Comparison of ENCODE assay signal across 7 cellular contexts in genomic region chr18:63299837-63300787, GRCh38. TPM values are rescaled to one million over a fixed set of nuclear protein-coding genes. Genes with fewer than 3 reads are reported as not detected.
DNase-seq lines count a peak whose midpoint lies in the region; ATAC-seq, FAIRE-seq and TF ChIP-seq lines count a peak whose summit lies in the region.

No MANE protein-coding gene starts in this region.

- POLR2A ChIA-PET in HepG2 (lab: Yijun Ruan, JAX): no interaction called here

- CTCF ChIA-PET in HepG2 (lab: Yijun Ruan, JAX; ENCODE audit: low intra/inter-chr PET ratio, low total read pairs): no interaction called here

- TF ChIP-seq RAD21 in HepG2 (CRISPR knock-in tag; IDR thresholded peaks at IDR 0.05): no peak

- intact Hi-C loops in spleen (cut with DNase I; ENCODE audit: low total_unique reads): no loop called here
- intact Hi-C loops in HepG2 (cut with micrococcal nuclease; ENCODE audit: unreplicated experiment): no loop called here

- no peak overlapping the region for H2AFZ ChIP-seq in HepG2 (ENCODE audit: low read length)

- no peak overlapping the region for H3K9ac ChIP-seq in HepG2 (ENCODE audit: insufficient read depth, low read depth, low read length)

- TF ChIP-seq POLR2A in spleen (IDR thresholded peaks at IDR 0.05) (no peak), HepG2 (IDR thresholded peaks at IDR 0.05; ENCODE audit: insufficient read depth in 1 of 2, low read depth in 2 of 2, low read length in 2 of 2) (no peak)

- FAIRE-seq in HepG2 (lab: Jason Lieb, UNC): no peak

- 50 to 67% (median 59%) methylated on average over 7 of the region's 7 CpGs for WGBS in spleen, 5 donors
- 25% methylated on average over 7 of the region's 7 CpGs for WGBS in HepG2 (ENCODE audit: low lambda C conversion rate)

- H3K9me3 ChIP-seq in spleen (no peaks in the 10 kb centered on the region), HepG2 (ENCODE audit: low read length) (no peaks in the 10 kb centered on the region)

- H3K4me3 Mint-ChIP-seq in activated naive CD8-positive, alpha-beta T cell treated with anti-CD3 and anti-CD28 coated beads for 36 hours: peak overlapping the region; percentile 57
- no peak overlapping the region for H3K4me3 Mint-ChIP-seq in endothelial cell (ENCODE audit: unreplicated experiment)

- TF ChIP-seq CTCF in spleen (IDR thresholded peaks at IDR 0.05 in 8 of 11, conservative IDR thresholded peaks at IDR 0.05 in 3 of 11) (no peak), HepG2 (CRISPR knock-in tag; IDR thresholded peaks at IDR 0.05) (no peak), endothelial cell (IDR thresholded peaks at IDR 0.05; ENCODE audit: unreplicated experiment) (no peak)

- H3K4me1 ChIP-seq in spleen (peaks cover 45 to 99% (median 81%) of the 10 kb centered on the region in 6 donors), HepG2 (ENCODE audit: insufficient read depth, low read length) (no peaks in the 10 kb centered on the region)

- no peaks in the 10 kb centered on the region for H3K27me3 Mint-ChIP-seq in activated naive CD8-positive, alpha-beta T cell treated with anti-CD3 and anti-CD28 coated beads for 36 hours
- peaks cover 6% of the 10 kb centered on the region for H3K27me3 Mint-ChIP-seq in endothelial cell (ENCODE audit: unreplicated experiment)

- H3K4me1 Mint-ChIP-seq in activated naive CD8-positive, alpha-beta T cell treated with anti-CD3 and anti-CD28 coated beads for 36 hours: peaks cover 78% of the 10 kb centered on the region
- H3K4me1 Mint-ChIP-seq in endothelial cell (ENCODE audit: unreplicated experiment): peaks cover 15% of the 10 kb centered on the region

- peaks cover 76% of the 10 kb centered on the region for H3K36me3 Mint-ChIP-seq in activated naive CD8-positive, alpha-beta T cell treated with anti-CD3 and anti-CD28 coated beads for 36 hours
- peaks cover 3% of the 10 kb centered on the region for H3K36me3 Mint-ChIP-seq in endothelial cell (ENCODE audit: low read depth, unreplicated experiment)

- no peak overlapping the region for H3K4me2 ChIP-seq in HepG2 (ENCODE audit: low read depth, low read length)

- peak; percentile 58 for ATAC-seq in GM19043 (IDR thresholded peaks at IDR 0.05; ENCODE audit: low read depth, unreplicated experiment)
- ATAC-seq in HG02943 (IDR thresholded peaks at IDR 0.05; ENCODE audit: low read depth, unreplicated experiment): peak; percentile 57
- no peak for ATAC-seq in HepG2

- H3K27ac Mint-ChIP-seq in activated naive CD8-positive, alpha-beta T cell treated with anti-CD3 and anti-CD28 coated beads for 36 hours: peak overlapping the region; percentile 96
- no peak overlapping the region for H3K27ac Mint-ChIP-seq in endothelial cell (ENCODE audit: unreplicated experiment)

- H3K4me3 ChIP-seq in spleen: no peak overlapping the region
- no peak overlapping the region for H3K4me3 ChIP-seq in HepG2 (replicated peaks in 1 of 3; ENCODE audit: insufficient read depth in 1 of 3, low read depth in 2 of 3, low read length in 3 of 3)

- peak; percentile 28 for DNase-seq in activated naive CD8-positive, alpha-beta T cell treated with anti-CD3 and anti-CD28 coated beads for 36 hours
- DNase-seq in spleen: no peak
- no peak for DNase-seq in HepG2 (ENCODE audit: low spot score)
- no peak for DNase-seq in endothelial cell (ENCODE audit: low spot score)
- no peak for DNase-seq in HuH-7.5 (ENCODE audit: low spot score)

- H3K27me3 ChIP-seq in spleen (replicated peaks in 1 of 7) (no peaks in the 10 kb centered on the region), HepG2 (ENCODE audit: control insufficient read depth in 1 of 2, insufficient read depth in 2 of 2, low read length in 2 of 2) (peaks cover 0 to 6% of the 10 kb centered on the region in 2 experiments; a peak in 1 of 5 replicates)

- TF ChIP-seq EP300 in HepG2 (IDR thresholded peaks at IDR 0.05; ENCODE audit: low read depth in 2 of 2, low read length in 2 of 2): no peak
- TF ChIP-seq EP300 in HepG2 (CRISPR knock-in tag; IDR thresholded peaks at IDR 0.05; ENCODE audit: borderline replicate concordance): no peak

- peak overlapping the region in 7 of 8 donors; percentile 6 to 82 (median 71) for H3K27ac ChIP-seq in spleen
- no peak overlapping the region for H3K27ac ChIP-seq in HepG2 (ENCODE audit: extremely low read length, insufficient read depth, low read length)

- in situ Hi-C loops in HepG2 (cut with HindIII; ENCODE audit: extremely low pct_ligation_motif_present, low pct_unique_long_range_greater_than_20kb): no loop called here

- no peaks in the 10 kb centered on the region for H3K9me3 Mint-ChIP-seq in activated naive CD8-positive, alpha-beta T cell treated with anti-CD3 and anti-CD28 coated beads for 36 hours
- H3K9me3 Mint-ChIP-seq in endothelial cell (ENCODE audit: unreplicated experiment): no peaks in the 10 kb centered on the region

- no peaks in the 10 kb centered on the region for H3K79me2 ChIP-seq in HepG2 (ENCODE audit: insufficient read depth, low read length)

- BruUV-seq in HepG2 (replicated peaks; lab: Mats Ljungman, UMichigan): no TSS peak

- H3K36me3 ChIP-seq in spleen (peaks cover 0 to 44% (median 2%) of the 10 kb centered on the region in 6 donors), HepG2 (replicated peaks in 1 of 2; ENCODE audit: control insufficient read depth in 1 of 2, insufficient read depth in 2 of 2, low read length in 2 of 2) (no peaks in the 10 kb centered on the region)

- H4K20me1 ChIP-seq in HepG2 (ENCODE audit: insufficient read depth, low read length): no peaks in the 10 kb centered on the region

TF ChIP-seq in HepG2, 621 proteins besides CTCF, POLR2A, EP300 and RAD21:
- no peak for TF ChIP-seq HNRNPH1 (optimal IDR thresholded peaks at IDR 0.05; ENCODE audit: low read depth, low read length)
- no peak for TF ChIP-seq ZNF3 (CRISPR knock-in tag; IDR thresholded peaks at IDR 0.05)
- TF ChIP-seq ARNT2 (CRISPR knock-in tag; IDR thresholded peaks at IDR 0.05; ENCODE audit: low read depth): no peak
- TF ChIP-seq HMGA1 (CRISPR knock-in tag; conservative IDR thresholded peaks at IDR 0.05): no peak
- TF ChIP-seq FOXJ3 (CRISPR knock-in tag; IDR thresholded peaks at IDR 0.05; ENCODE audit: borderline replicate concordance): no peak

RNA-seq across cellular contexts. Expression of gene BCL2, which starts 19.5 kb away (rescaled TPM):
- 10 to 100 TPM; 62.8 to 67.3 TPM for total RNA-seq in activated naive CD8-positive, alpha-beta T cell treated with anti-CD3 and anti-CD28 coated beads for 36 hours
- total RNA-seq in spleen (100 to 1,000 TPM in 1 of 7 donors, 10 to 100 TPM in 6; 65.7 to 112 (median 83.2) TPM), HepG2 (2016; rRNA removed; fragmentation: Illumina TruSeq; extraction: Trizol) (0.42 and 0.53 TPM in 2 replicates), endothelial cell (ENCODE audit: unreplicated experiment) (9.2 TPM)
- polyA plus RNA-seq in spleen (10 to 100 TPM in 2 of 3 donors, 1 to 10 TPM in 1; 9.6 to 18.0 (median 15.0) TPM), HepG2 (2011; rRNA removed) (0.07 and 0.08 TPM in 2 replicates)
- total RNA-seq in HepG2 (2016; cell fraction: cytosol; rRNA removed; fragmentation: Illumina TruSeq; extraction: Trizol; ENCODE audit: low read depth): 0.10 and 0.26 TPM in 2 replicates
- 0.42 and 0.52 TPM in 2 replicates for total RNA-seq in HepG2 (2016; cell fraction: insoluble cytoplasmic fraction; rRNA removed; fragmentation: Illumina TruSeq; extraction: Trizol)
- total RNA-seq in HepG2 (2016; cell fraction: membrane; rRNA removed; fragmentation: Illumina TruSeq; extraction: Trizol): 0.40 and 0.48 TPM in 2 replicates
- 0.75 and 0.87 TPM in 2 replicates for total RNA-seq in HepG2 (2016; cell fraction: nucleus; rRNA removed; fragmentation: Illumina TruSeq; extraction: Trizol)
- polyA plus RNA-seq in HepG2 (2011; cell fraction: cytosol; rRNA removed): 0.05 TPM in 2 replicates
- 0.07 and 0.18 TPM in 2 replicates for polyA plus RNA-seq in HepG2 (2011; cell fraction: nucleus; rRNA removed)
- 0.09 and 0.17 TPM in 2 replicates for polyA plus RNA-seq in HepG2 (2012)
- 0.18 and 0.21 TPM in 2 replicates for polyA plus RNA-seq in HepG2 (2016; cell fraction: cytosol; fragmentation: Illumina TruSeq; extraction: Trizol; ENCODE audit: low read depth)
- polyA plus RNA-seq in HepG2 (2016; cell fraction: insoluble cytoplasmic fraction; fragmentation: Illumina TruSeq; extraction: Trizol; ENCODE audit: low read depth): 0.25 and 0.49 TPM in 2 replicates
- 0.23 and 0.28 TPM in 2 replicates for polyA plus RNA-seq in HepG2 (2016; cell fraction: membrane; fragmentation: Illumina TruSeq; extraction: Trizol; ENCODE audit: low read depth)
- polyA plus RNA-seq in HepG2 (2016; cell fraction: nucleus; fragmentation: Illumina TruSeq; extraction: Trizol; ENCODE audit: insufficient read depth, low read depth): 0.20 and 0.27 TPM in 2 replicates
- 0.04 and 5.3 TPM in 2 replicates for polyA minus RNA-seq in HepG2 (2011; rRNA and poly(A)+ RNA removed; ENCODE audit: low replicate concordance)
- 0.09 and 0.10 TPM in 2 replicates for polyA minus RNA-seq in HepG2 (2011; cell fraction: cytosol; rRNA and poly(A)+ RNA removed)
- 0.99 and 1.0 TPM in 2 replicates for polyA minus RNA-seq in HepG2 (2011; cell fraction: nucleus; rRNA and poly(A)+ RNA removed)
